ENCODE assay signal across 10 cellular contexts in genomic region chr4:169008478-169008877, GRCh38. TPM values are rescaled to one million over a fixed set of nuclear protein-coding genes. Genes with fewer than 3 reads are reported as not detected.
DNase-seq lines count a peak whose midpoint lies in the region; ATAC-seq, FAIRE-seq and TF ChIP-seq lines count a peak whose summit lies in the region.
"Had no signal": no experiment of that assay in that cellular context is flagged by ENCODE, and none has a peak within 500 bp of the region (broad histone marks: within the 10 kb centered on the region; RNA-seq: fewer than 3 reads in every experiment).

No MANE protein-coding gene starts in this region.

- TF ChIP-seq POLR2A in GM12891 (IDR thresholded peaks at IDR 0.05; ENCODE audit: low read depth, low read length), result no peak
- no peak for TF ChIP-seq POLR2A in endothelial cell of umbilical vein (IDR thresholded peaks at IDR 0.05; ENCODE audit: low read depth, low read length)

- intact Hi-C loops in endothelial cell of umbilical vein (cut with micrococcal nuclease), result loop anchor here (5.0 kb wide), 2 partner anchors 559 to 826 kb away; no protein-coding TSS in a partner anchor

- TF ChIP-seq CTCF in endothelial cell of umbilical vein (IDR thresholded peaks at IDR 0.05; ENCODE audit: extremely low read depth in 1 of 2, insufficient read depth in 1 of 2, low read depth in 1 of 2, low read length in 2 of 2), result no peak
- TF ChIP-seq CTCF in progenitor cell of endocrine pancreas (IDR thresholded peaks at IDR 0.05; ENCODE audit: unreplicated experiment), result no peak

- no peak overlapping the region for H3K9ac ChIP-seq in endothelial cell of umbilical vein (replicated peaks; ENCODE audit: extremely low read depth, insufficient read depth, low read length)

- H4K20me1 ChIP-seq in endothelial cell of umbilical vein (replicated peaks; ENCODE audit: control insufficient read depth, extremely low read depth, insufficient read depth, low read length), result no peaks in the 10 kb centered on the region

- dilution Hi-C loops in endothelial cell of umbilical vein (cut with MboI; ENCODE audit: extremely low pct_ligation_motif_present, low sequenced_read_pairs), result no loop called here

- no peaks in the 10 kb centered on the region for H3K9me1 ChIP-seq in endothelial cell of umbilical vein (replicated peaks; ENCODE audit: control insufficient read depth, extremely low read depth, insufficient read depth, low read length)

- peaks cover 7% of the 10 kb centered on the region for H3K79me2 ChIP-seq in endothelial cell of umbilical vein (ENCODE audit: control insufficient read depth, insufficient read depth, low read length)

- H3K4me2 ChIP-seq in endothelial cell of umbilical vein (ENCODE audit: insufficient read depth, low read length), result peak overlapping the region; percentile 97

- H3K36me3 ChIP-seq in endothelial cell of umbilical vein (ENCODE audit: control insufficient read depth in 2 of 2, extremely low read depth in 1 of 2, insufficient read depth in 2 of 2, low read length in 2 of 2), result peaks cover 0 to 3% of the 10 kb centered on the region in 2 experiments

- no peaks in the 10 kb centered on the region for H3K27me3 ChIP-seq in endothelial cell of umbilical vein (ENCODE audit: control insufficient read depth in 2 of 2, insufficient read depth in 2 of 2, low read length in 2 of 2)

- H3K4me3 ChIP-seq in endothelial cell of umbilical vein (replicated peaks in 1 of 3; ENCODE audit: insufficient read depth in 1 of 3, low read depth in 1 of 3, low read length in 3 of 3), result peak overlapping the region in 1 of 3 experiments; percentile 90

- peaks cover 35% of the 10 kb centered on the region for H3K4me1 Mint-ChIP-seq in progenitor cell of endocrine pancreas (ENCODE audit: low read depth)

- H3K27me3 Mint-ChIP-seq in progenitor cell of endocrine pancreas, result no peaks in the 10 kb centered on the region

- POLR2A ChIA-PET in endothelial cell of umbilical vein (lab: Charles Lee), result no interaction called here

- no peaks in the 10 kb centered on the region for H3K9me3 ChIP-seq in endothelial cell of umbilical vein (replicated peaks; ENCODE audit: control insufficient read depth, insufficient read depth, low read length)

- H2AFZ ChIP-seq in endothelial cell of umbilical vein (ENCODE audit: low read depth, low read length), result no peak overlapping the region

- no peak overlapping the region for H3K27ac ChIP-seq in endothelial cell of umbilical vein (ENCODE audit: insufficient read depth, low read depth, low read length)

- H3K36me3 Mint-ChIP-seq in progenitor cell of endocrine pancreas (ENCODE audit: insufficient read depth), result peaks cover 9% of the 10 kb centered on the region

- peaks cover 19% of the 10 kb centered on the region for H3K4me1 ChIP-seq in endothelial cell of umbilical vein (ENCODE audit: control insufficient read depth, extremely low read depth, insufficient read depth, low read length)

- ATAC-seq in HG03469 (IDR thresholded peaks at IDR 0.05; ENCODE audit: unreplicated experiment), result no peak

- H3K27ac Mint-ChIP-seq in progenitor cell of endocrine pancreas, result peak overlapping the region; percentile 96

- FAIRE-seq in GM12891 (lab: Jason Lieb, UNC), result peak; percentile 85
- no peak for FAIRE-seq in endothelial cell of umbilical vein (lab: Jason Lieb, UNC)

- H3K9me3 Mint-ChIP-seq in progenitor cell of endocrine pancreas (ENCODE audit: low read depth), result no peaks in the 10 kb centered on the region

- peak overlapping the region; percentile 87 for H3K4me3 Mint-ChIP-seq in progenitor cell of endocrine pancreas (ENCODE audit: low read depth)

- DNase-seq in GM12891 (ENCODE audit: insufficient read length, low spot score) (no peak), OCI-M1 (lab: John Stamatoyannopoulos, UW) (peak; percentile 37), endothelial cell of umbilical vein (ENCODE audit: low read depth, low spot score) (no peak), progenitor cell of endocrine pancreas (ENCODE audit: low spot score, unreplicated experiment) (no peak), NCI-H748 treated with DMSO at 0.1 percent for 48 hours (lab: John Stamatoyannopoulos, UW) (no peak), NCI-H2196 treated with DMSO at 0.1 percent for 48 hours (lab: John Stamatoyannopoulos, UW; ENCODE audit: unreplicated experiment) (no peak), hepatic stellate cell (ENCODE audit: low spot score) (no peak)
- DNase-seq: midbrain, NCI-H1092 had no signal

- no TSS peak for BruUV-seq in endothelial cell of umbilical vein (replicated peaks; lab: Mats Ljungman, UMichigan)

- CTCF ChIA-PET in endothelial cell of umbilical vein (lab: Charles Lee), result interaction anchor here (0.8 to 3.3 kb wide), 6 partner anchors 9 to 558 kb away, joined by 3 to 42 read pairs (median 4); no protein-coding TSS in a partner anchor

TF ChIP-seq in GM12891, 5 proteins besides CTCF, POLR2A, EP300 and RAD21:
- no peak for TF ChIP-seq PAX5 (IDR thresholded peaks at IDR 0.05; ENCODE audit: insufficient read depth, low read length, severe bottlenecking)
- no peak for TF ChIP-seq TAF1 (IDR thresholded peaks at IDR 0.05; ENCODE audit: low read depth, low read length)
- no peak for TF ChIP-seq SPI1 (IDR thresholded peaks at IDR 0.05; ENCODE audit: low read depth, low read length)
- no peak for TF ChIP-seq POLR2AphosphoS5 (IDR thresholded peaks at IDR 0.05; ENCODE audit: low read depth, low read length)
- TF ChIP-seq POU2F2 (IDR thresholded peaks at IDR 0.05; ENCODE audit: low read depth, low read length), result no peak

TF ChIP-seq in endothelial cell of umbilical vein, 7 proteins besides CTCF, POLR2A, EP300 and RAD21:
- TF ChIP-seq POLR2AphosphoS5 (IDR thresholded peaks at IDR 0.05; ENCODE audit: insufficient read depth, low read depth, low read length), result no peak
- no peak for TF ChIP-seq JUN (IDR thresholded peaks at IDR 0.05; ENCODE audit: borderline replicate concordance, insufficient read depth, insufficient read length, low read depth)
- TF ChIP-seq MAX (IDR thresholded peaks at IDR 0.05; ENCODE audit: insufficient read depth, insufficient read length), result no peak
- no peak for TF ChIP-seq EZH2 (IDR thresholded peaks at IDR 0.05; ENCODE audit: borderline replicate concordance, low read depth, low read length, severe bottlenecking)
- no peak for TF ChIP-seq MYC (IDR thresholded peaks at IDR 0.05; ENCODE audit: low read depth, low read length)
- TF ChIP-seq FOS (IDR thresholded peaks at IDR 0.05; ENCODE audit: borderline replicate concordance, insufficient read depth, low read length), result no peak
- TF ChIP-seq GATA2 (IDR thresholded peaks at IDR 0.05; ENCODE audit: insufficient read depth, insufficient read length, low read depth, low read length), result no peak
TF ChIP-seq in endothelial cell of umbilical vein: peak in this region for 0.

RNA-seq across cellular contexts. Expression of gene CBR4, which starts 1.6 kb away (rescaled TPM):
- 8.9 TPM for polyA plus RNA-seq in GM12891 (2012; ENCODE audit: low read depth, missing spikeins)
- total RNA-seq in endothelial cell of umbilical vein, result 23.6 and 26.3 TPM in 2 replicates
- 2.8 and 4.8 TPM in 2 replicates for polyA plus RNA-seq in endothelial cell of umbilical vein
- 3.0 and 3.3 TPM in 2 replicates for polyA plus RNA-seq in endothelial cell of umbilical vein (2011; cell fraction: cytosol; rRNA removed)
- 12.1 and 16.7 TPM in 2 replicates for polyA plus RNA-seq in endothelial cell of umbilical vein (2011; cell fraction: nucleus; rRNA removed)
- polyA plus RNA-seq in endothelial cell of umbilical vein (2012), result 9.4 and 11.4 TPM in 2 replicates
- 4.8 and 6.8 TPM in 2 replicates for polyA minus RNA-seq in endothelial cell of umbilical vein
- 4.3 TPM for polyA minus RNA-seq in endothelial cell of umbilical vein (2011; cell fraction: cytosol; rRNA and poly(A)+ RNA removed)
- 14.1 and 15.8 TPM in 2 replicates for polyA minus RNA-seq in endothelial cell of umbilical vein (2011; cell fraction: nucleus; rRNA and poly(A)+ RNA removed)
- 43.3 and 45.2 TPM in 2 replicates for total RNA-seq in progenitor cell of endocrine pancreas
